18 cellular contexts compared by ENCODE assay signal in genomic region chr17:18877104-18877503, GRCh38. TPM values are rescaled to one million over a fixed set of nuclear protein-coding genes. Genes with fewer than 3 reads are reported as not detected.
DNase-seq lines count a peak whose midpoint lies in the region; ATAC-seq and TF ChIP-seq lines count a peak whose summit lies in the region.
"Had no signal": no experiment of that assay in that cellular context is flagged by ENCODE, and none has a peak within 500 bp of the region (broad histone marks: within the 10 kb centered on the region; RNA-seq: fewer than 3 reads in every experiment).

No MANE protein-coding gene starts in this region.

- CTCF ChIA-PET in RWPE1 (lab: Yijun Ruan, JAX): interaction anchor here (0.6 kb wide), 1 partner anchor 252 kb away, joined by 7 read pairs; no protein-coding TSS in a partner anchor

- H3K27ac ChIP-seq in RWPE1: peak overlapping the region; percentile 51; the same call in 1 of the 2 replicates
- H3K27ac ChIP-seq in foreskin keratinocyte: no peak overlapping the region
- H3K27ac ChIP-seq: HL-60, SK-N-MC had no signal

- DNase-seq in A172 (ENCODE audit: low spot score) (peak; percentile 43), ELR (ENCODE audit: low read depth) (peak; percentile 62), RWPE1 (ENCODE audit: low spot score) (peak; percentile 57), foreskin keratinocyte (peak in 1 of 2 donors; percentile 64), RPMI8226 (no peak), C1 segment of cervical spinal cord (lab: John Stamatoyannopoulos, UW) (no peak)
- DNase-seq: activated CD4-positive, alpha-beta T cell treated with anti-CD3 and anti-CD28 coated beads for 48 hours; activated naive CD4-positive, alpha-beta T cell; cortex of kidney; KBM-7; NCI-H1092 treated with DMSO at 0.1 percent for 48 hours; OCI-M1; stimulated activated naive CD8-positive, alpha-beta T cell treated with anti-CD3 and anti-CD28 coated beads, Interleukin-15, amount 100 ng/mL, for 72 hours had no signal

- peak; percentile 68 for ATAC-seq in foreskin keratinocyte
- ATAC-seq in HG02884 (IDR thresholded peaks at IDR 0.05; ENCODE audit: unreplicated experiment): no peak
- ATAC-seq in GM21786 (IDR thresholded peaks at IDR 0.05; ENCODE audit: unreplicated experiment): no peak
- ATAC-seq: natural killer cell treated with Interleukin-12 subunit alpha and Interleukin-12 subunit beta and Interleukin-15 and Interleukin-18, amount 100 ng/mL, for 72 hours; stimulated activated naive CD8-positive, alpha-beta T cell treated with anti-CD3 and anti-CD28 coated beads, Interleukin-15, amount 100 ng/mL, for 72 hours had no signal

- no peak for TF ChIP-seq CTCF in RWPE1 (conservative IDR thresholded peaks at IDR 0.05; ENCODE audit: low read depth)
- TF ChIP-seq CTCF in foreskin keratinocyte (conservative IDR thresholded peaks at IDR 0.05): no peak

- no peaks in the 10 kb centered on the region for H3K4me1 ChIP-seq in foreskin keratinocyte

- POLR2A ChIA-PET in RWPE1 (lab: Yijun Ruan, JAX; ENCODE audit: low non-redundant PET): no interaction called here

- H3K27me3 ChIP-seq in foreskin keratinocyte: no peaks in the 10 kb centered on the region

RNA-seq across cellular contexts. Expression of gene PRPSAP2, which starts 19.2 kb away (rescaled TPM):
- total RNA-seq in A172 (2014; rRNA removed; shearing (Covaris generic)): 49.5 and 49.9 TPM in 2 replicates
- 26.6 and 28.3 TPM in 2 replicates for total RNA-seq in foreskin keratinocyte
- 18.4 and 22.6 TPM in 2 replicates for polyA plus RNA-seq in foreskin keratinocyte

Comparison
In these comparisons a context has a peak if more than half of its experiments do, and no peak if none do; other contexts are left out.
1. DNase-seq: peak in A172 (single experiment), ELR (single experiment) and RWPE1 (single experiment); none in RPMI8226 (single experiment) and C1 segment of cervical spinal cord (0 of 14).